ENCODE assay signal across 17 cellular contexts in genomic region chr15:98755781-98756180, GRCh38.
A peak's percentile ranks its signal among the peaks of the same experiment; 100 is the strongest.
DNase-seq lines count a peak whose midpoint lies in the region; ATAC-seq and TF ChIP-seq lines count a peak whose summit lies in the region.
"Had no signal": no experiment of that assay in that cellular context is flagged by ENCODE, and none has a peak within 500 bp of the region (broad histone marks: within the 10 kb centered on the region; RNA-seq: fewer than 3 reads in every experiment).

No MANE protein-coding gene starts in this region.

- H3K27ac ChIP-seq in adrenal gland (peak overlapping the region in 3 of 5 donors; percentile 35 to 83 (median 59)), foreskin keratinocyte (peak overlapping the region; percentile 21), lower lobe of right lung (no peak overlapping the region)
- H3K27ac ChIP-seq: PC-9, SJSA1 had no signal

- ATAC-seq in foreskin keratinocyte, result no peak
- no peak for ATAC-seq in GM19351 (IDR thresholded peaks at IDR 0.05; ENCODE audit: unreplicated experiment)
- no peak for ATAC-seq in lower lobe of right lung

- intact Hi-C loops in adrenal gland (cut with DNase I) (no loop called here), lower lobe of right lung (cut with DNase I) (no loop called here)

- TF ChIP-seq CTCF in adrenal gland (IDR thresholded peaks at IDR 0.05) (peak in 1 of 6 experiments; percentile 15), foreskin keratinocyte (conservative IDR thresholded peaks at IDR 0.05) (no peak), lower lobe of right lung (IDR thresholded peaks at IDR 0.05) (no peak)

- no peak overlapping the region for H3K4me3 ChIP-seq in adrenal gland
- H3K4me3 ChIP-seq in lower lobe of right lung, result no peak overlapping the region
- H3K4me3 ChIP-seq: PC-9, SJSA1 had no signal

- H3K27me3 ChIP-seq in adrenal gland, result no peaks in the 10 kb centered on the region
- no peaks in the 10 kb centered on the region for H3K27me3 ChIP-seq in foreskin keratinocyte
- H3K27me3 ChIP-seq in lower lobe of right lung (ENCODE audit: low read depth), result no peaks in the 10 kb centered on the region
- H3K27me3 ChIP-seq: SJSA1 had no signal

- TF ChIP-seq POLR2A in adrenal gland (IDR thresholded peaks at IDR 0.05), result no peak

- peaks cover 22 to 68% of the 10 kb centered on the region in 2 donors for H3K4me1 ChIP-seq in adrenal gland (replicated peaks in 1 of 2)
- peaks cover 16% of the 10 kb centered on the region for H3K4me1 ChIP-seq in foreskin keratinocyte
- H3K4me1 ChIP-seq in lower lobe of right lung, result peaks cover 26% of the 10 kb centered on the region

- H3K9me3 ChIP-seq in adrenal gland (replicated peaks in 1 of 3) (no peaks in the 10 kb centered on the region), lower lobe of right lung (no peaks in the 10 kb centered on the region)
- H3K9me3 ChIP-seq: SJSA1 had no signal

- 35 to 54% (median 45%) methylated on average over 2 of the region's 2 CpGs for WGBS in adrenal gland, 4 donors

- DNase-seq in GM03348 (ENCODE audit: low spot score), result peak; percentile 33
- no peak for DNase-seq in adrenal gland
- DNase-seq in foreskin keratinocyte, result no peak
- no peak for DNase-seq in NCI-H2081 treated with DMSO at 0.1 percent for 48 hours (lab: John Stamatoyannopoulos, UW)
- DNase-seq in lower lobe of right lung, result no peak
- DNase-seq in D341Med (ENCODE audit: low spot score), result no peak
- DNase-seq: CD4-positive, CD25-positive, alpha-beta regulatory T cell; Kasumi-1; MM.1S; NCI-H1092; NCI-H1436 treated with DMSO at 0.1 percent for 48 hours; NCI-H2029; NCI-H2171; NCI-H526; PC-9 had no signal

- no peaks in the 10 kb centered on the region for H3K36me3 ChIP-seq in adrenal gland (replicated peaks in 1 of 2)
- no peaks in the 10 kb centered on the region for H3K36me3 ChIP-seq in lower lobe of right lung
- H3K36me3 ChIP-seq: SJSA1 had no signal
